ENCODE assay signal across 16 cellular contexts in the genomic region with DNA sequence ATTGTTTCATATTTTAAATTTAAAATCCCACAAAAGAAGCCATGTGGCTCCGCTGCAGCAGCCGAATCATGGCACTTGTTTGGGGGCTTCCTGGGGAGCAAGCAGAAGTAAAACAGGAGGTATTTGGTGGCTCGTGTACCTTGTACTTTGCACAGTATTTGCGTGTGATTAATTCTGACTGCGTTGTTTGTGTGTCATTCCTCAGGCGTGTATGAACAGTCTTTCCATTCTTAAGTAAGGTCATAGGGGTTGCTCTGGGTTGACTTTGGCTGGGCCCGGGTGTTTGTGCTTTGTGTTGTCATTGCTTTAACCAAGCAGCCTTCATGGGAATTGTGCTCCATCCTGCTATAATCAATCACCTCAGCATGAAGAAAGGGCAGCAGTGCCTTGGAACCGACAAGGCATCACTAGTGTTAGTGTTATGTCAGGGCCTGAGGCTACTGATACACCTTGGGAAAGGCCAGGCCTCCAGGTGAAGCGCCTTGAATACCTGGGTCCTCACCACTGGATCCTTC.
DNase-seq lines count a peak whose midpoint lies in the region; ATAC-seq, FAIRE-seq and TF ChIP-seq lines count a peak whose summit lies in the region.
"Had no signal": no experiment of that assay in that cellular context is flagged by ENCODE, and none has a peak within 500 bp of the region (broad histone marks: within the 10 kb centered on the region; RNA-seq: fewer than 3 reads in every experiment).

No MANE protein-coding gene starts in this region.

- no peak overlapping the region for H3K27ac ChIP-seq in small intestine (ENCODE audit: low read depth in 1 of 2, low read length in 1 of 2)
- no peak overlapping the region for H3K27ac ChIP-seq in esophagus squamous epithelium
- H3K27ac ChIP-seq: KMS-11 had no signal

- DNase-seq in Caco-2 = peak; percentile 74 to 81
- DNase-seq in astrocyte of the hippocampus (ENCODE audit: low read depth, low spot score) = peak; percentile 61
- DNase-seq in left lobe of liver (ENCODE audit: low spot score) = peak; percentile 21
- peak; percentile 46 for DNase-seq in small intestine
- no peak for DNase-seq in esophagus squamous epithelium (lab: John Stamatoyannopoulos, UW)
- no peak for DNase-seq in amygdala (lab: John Stamatoyannopoulos, UW)
- DNase-seq: C1 segment of cervical spinal cord; NCI-H1048; NCI-H1436 treated with DMSO at 0.1 percent for 48 hours; NCI-H2029 treated with DMSO at 0.1 percent for 48 hours; NCI-H2171 treated with DMSO at 0.1 percent for 48 hours; NCI-H446 treated with DMSO at 0.1 percent for 48 hours; NK-92 treated with Interleukin-12 subunit alpha and Interleukin-12 subunit beta, amount 100 ng/mL, for 24 hours had no signal

- no peak overlapping the region for H3K4me3 Mint-ChIP-seq in Caco-2 (ENCODE audit: unreplicated experiment)
- no peak overlapping the region for H3K4me3 Mint-ChIP-seq in activated T-helper 17 cell treated with anti-CD3 and anti-CD28 coated beads, Interleukin-2, amount 50 U/mL, for 72 hours

- intact Hi-C loops in Caco-2 (cut with micrococcal nuclease; ENCODE audit: unreplicated experiment) (loop anchor here (1.0 kb wide), 1 partner anchor 140 kb away; no protein-coding TSS in a partner anchor), esophagus squamous epithelium (cut with DNase I) (no loop called here)

- H3K27ac Mint-ChIP-seq in Caco-2 (ENCODE audit: unreplicated experiment) = peak overlapping the region; percentile 54
- H3K27ac Mint-ChIP-seq in activated T-helper 17 cell treated with anti-CD3 and anti-CD28 coated beads, Interleukin-2, amount 50 U/mL, for 72 hours = no peak overlapping the region

- CTCF ChIA-PET in Caco-2 (lab: Charles Lee) = no interaction called here

- no peaks in the 10 kb centered on the region for H3K27me3 ChIP-seq in Caco-2 (replicated peaks; ENCODE audit: control insufficient read depth, insufficient read depth, low read length)
- H3K27me3 ChIP-seq in small intestine (ENCODE audit: control insufficient read depth in 2 of 2, insufficient read depth in 2 of 2, low read length in 2 of 2) = no peaks in the 10 kb centered on the region
- no peaks in the 10 kb centered on the region for H3K27me3 ChIP-seq in esophagus squamous epithelium

- H3K9me3 Mint-ChIP-seq in Caco-2 (ENCODE audit: unreplicated experiment) = no peaks in the 10 kb centered on the region
- no peaks in the 10 kb centered on the region for H3K9me3 Mint-ChIP-seq in activated T-helper 17 cell treated with anti-CD3 and anti-CD28 coated beads, Interleukin-2, amount 50 U/mL, for 72 hours

- 42 to 70% (median 47%) methylated on average over 9 of the region's 9 CpGs for WGBS in small intestine, 3 donors
- 61 to 69% methylated on average over 9 of the region's 9 CpGs for WGBS in esophagus squamous epithelium, 2 donors

- FAIRE-seq in small intestine (lab: Jason Lieb, UNC) = no peak
- FAIRE-seq: H54 had no signal

- no peaks in the 10 kb centered on the region for H3K27me3 Mint-ChIP-seq in Caco-2 (ENCODE audit: insufficient read depth, unreplicated experiment)
- no peaks in the 10 kb centered on the region for H3K27me3 Mint-ChIP-seq in activated T-helper 17 cell treated with anti-CD3 and anti-CD28 coated beads, Interleukin-2, amount 50 U/mL, for 72 hours

- peaks cover 6% of the 10 kb centered on the region for H3K4me1 Mint-ChIP-seq in Caco-2 (ENCODE audit: low read depth, unreplicated experiment)
- H3K4me1 Mint-ChIP-seq in activated T-helper 17 cell treated with anti-CD3 and anti-CD28 coated beads, Interleukin-2, amount 50 U/mL, for 72 hours = no peaks in the 10 kb centered on the region

- TF ChIP-seq POLR2A in esophagus squamous epithelium (IDR thresholded peaks at IDR 0.05) = no peak

- BruUV-seq in Caco-2 (replicated peaks; lab: Mats Ljungman, UMichigan) = no TSS peak

- peaks cover 100% of the 10 kb centered on the region for H3K36me3 Mint-ChIP-seq in Caco-2 (ENCODE audit: insufficient read depth, unreplicated experiment)
- H3K36me3 Mint-ChIP-seq in activated T-helper 17 cell treated with anti-CD3 and anti-CD28 coated beads, Interleukin-2, amount 50 U/mL, for 72 hours (ENCODE audit: low read depth) = no peaks in the 10 kb centered on the region

- H3K9me3 ChIP-seq in Caco-2 (no peaks in the 10 kb centered on the region), small intestine (ENCODE audit: control insufficient read depth, low read depth) (no peaks in the 10 kb centered on the region), esophagus squamous epithelium (no peaks in the 10 kb centered on the region)

- no peak overlapping the region for H3K4me3 ChIP-seq in Caco-2 (ENCODE audit: low read depth, low read length)
- no peak overlapping the region for H3K4me3 ChIP-seq in small intestine (ENCODE audit: low read depth in 1 of 2, low read length in 2 of 2)
- H3K4me3 ChIP-seq in esophagus squamous epithelium = no peak overlapping the region

- POLR2A ChIA-PET in Caco-2 (lab: Charles Lee) = no interaction called here

- ATAC-seq in left lobe of liver = no peak
- ATAC-seq in activated T-helper 17 cell treated with anti-CD3 and anti-CD28 coated beads, Interleukin-2, amount 50 U/mL, for 72 hours (replicated peaks) = no peak

- TF ChIP-seq CTCF in Caco-2 (IDR thresholded peaks at IDR 0.05; ENCODE audit: insufficient read depth in 1 of 2, low read depth in 1 of 2, low read length in 1 of 2, severe bottlenecking in 1 of 2, unreplicated experiment in 1 of 2) = no peak
- TF ChIP-seq CTCF in esophagus squamous epithelium (IDR thresholded peaks at IDR 0.05) = no peak

- H3K36me3 ChIP-seq in Caco-2 (ENCODE audit: control insufficient read depth, insufficient read depth, low read length) (peaks cover 8% of the 10 kb centered on the region), small intestine (ENCODE audit: control insufficient read depth in 2 of 2, insufficient read depth in 2 of 2, low read length in 2 of 2) (peaks cover 10 to 13% of the 10 kb centered on the region in 2 donors), esophagus squamous epithelium (peaks cover 0 to 100% (median 12%) of the 10 kb centered on the region in 3 donors)

- H3K4me1 ChIP-seq in Caco-2 (peaks cover 27% of the 10 kb centered on the region), small intestine (ENCODE audit: control insufficient read depth in 2 of 2, insufficient read depth in 1 of 2, low read depth in 1 of 2, low read length in 1 of 2) (no peaks in the 10 kb centered on the region), esophagus squamous epithelium (no peaks in the 10 kb centered on the region)

Comparison
In these comparisons a context has a peak if more than half of its experiments do, and no peak if none do; other contexts are left out.
1. DNase-seq: peak in Caco-2 (2 of 2), astrocyte of the hippocampus (single experiment), left lobe of liver (single experiment) and small intestine (single experiment); none in esophagus squamous epithelium (single experiment) and amygdala (0 of 56).